ENCODE assay signal across 16 cellular contexts in the genomic region with DNA sequence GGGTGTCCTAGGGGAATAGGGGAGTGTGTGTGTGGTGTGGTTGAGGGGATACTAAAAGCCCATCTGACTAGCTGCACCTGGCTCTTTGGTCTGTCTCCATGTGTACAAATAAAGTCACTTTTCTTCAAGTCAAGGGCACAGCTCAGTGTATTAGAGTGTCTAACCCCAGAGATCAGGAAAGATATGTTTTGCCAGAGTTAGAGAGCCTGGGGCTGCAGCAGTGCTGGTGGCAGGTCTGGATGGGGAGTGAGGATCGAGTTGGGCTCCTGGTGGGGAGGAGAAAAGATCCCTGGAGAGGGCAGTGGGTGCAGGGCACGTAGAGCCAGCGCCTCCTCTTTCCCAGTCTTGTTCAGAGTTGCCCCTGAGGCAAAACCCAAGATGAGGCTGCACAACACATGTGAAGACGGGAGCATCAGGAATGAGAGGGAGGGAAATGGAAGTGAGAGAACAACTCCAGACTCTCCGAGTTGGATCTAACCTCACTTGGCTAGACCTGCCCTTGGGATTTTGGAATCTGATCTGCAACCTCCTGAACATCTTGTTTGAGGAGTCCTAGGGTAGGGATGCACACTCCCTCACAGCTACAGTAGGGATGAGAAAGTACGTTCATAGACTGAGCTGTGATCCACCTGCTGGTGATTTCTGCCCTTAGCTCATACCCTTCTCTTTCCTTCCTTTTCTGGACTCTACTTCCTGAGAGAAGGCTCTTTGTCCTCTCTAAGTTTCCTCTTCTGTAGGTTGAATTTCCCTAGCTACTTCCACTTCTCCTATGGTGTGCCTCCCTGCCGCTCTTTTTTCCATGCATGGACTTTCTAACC.
DNase-seq lines count a peak whose midpoint lies in the region; ATAC-seq, FAIRE-seq and TF ChIP-seq lines count a peak whose summit lies in the region.
"Had no signal": no experiment of that assay in that cellular context is flagged by ENCODE, and none has a peak within 500 bp of the region (broad histone marks: within the 10 kb centered on the region; RNA-seq: fewer than 3 reads in every experiment).

No MANE protein-coding gene starts in this region.

- no peak for ATAC-seq in psoas muscle
- no peak for ATAC-seq in HG03439 (IDR thresholded peaks at IDR 0.05; ENCODE audit: unreplicated experiment)

- H3K4me1 Mint-ChIP-seq in Calu3 (ENCODE audit: low read depth, unreplicated experiment) (no peaks in the 10 kb centered on the region), HFFc6 (ENCODE audit: low read depth) (peaks cover 8% of the 10 kb centered on the region), H9 (peaks cover 6 to 11% of the 10 kb centered on the region in 2 experiments)

- H3K79me1 ChIP-seq in neuronal stem cell (ENCODE audit: low read depth, low read length) (no peaks in the 10 kb centered on the region), H9 (ENCODE audit: insufficient read depth, low read depth, low read length, poor library complexity, severe bottlenecking) (no peaks in the 10 kb centered on the region)

- H3K4ac ChIP-seq in neuronal stem cell (ENCODE audit: low read length), result no peak overlapping the region
- H3K4ac ChIP-seq in H9 (ENCODE audit: low read depth, low read length), result no peak overlapping the region

- peak overlapping the region; percentile 23 for H2AFZ ChIP-seq in neuronal stem cell (ENCODE audit: low read length)
- H2AFZ ChIP-seq in H9 (ENCODE audit: low read length), result no peak overlapping the region
- no peak overlapping the region for H2AFZ ChIP-seq in OCI-LY7 (ENCODE audit: low read length)

- BruUV-seq in Calu3 (replicated peaks; lab: Mats Ljungman, UMichigan), result no TSS peak
- BruUV-seq in OCI-LY7 (replicated peaks; lab: Mats Ljungman, UMichigan), result no TSS peak

- peaks cover 6% of the 10 kb centered on the region for H3K27me3 ChIP-seq in bronchial epithelial cell (ENCODE audit: control insufficient read depth, insufficient read depth, low read length)
- H3K27me3 ChIP-seq in neuronal stem cell (ENCODE audit: control insufficient read depth in 3 of 3, insufficient read depth in 3 of 3, low read depth in 1 of 3, low read length in 3 of 3), result no peaks in the 10 kb centered on the region
- no peaks in the 10 kb centered on the region for H3K27me3 ChIP-seq in H9 (ENCODE audit: insufficient read depth, low read length)
- H3K27me3 ChIP-seq in psoas muscle (ENCODE audit: insufficient read depth in 3 of 3, low read length in 2 of 3), result no peaks in the 10 kb centered on the region

- H3K27ac ChIP-seq in neuronal stem cell (replicated peaks; ENCODE audit: low read length) (no peak overlapping the region), H9 (ENCODE audit: insufficient read length, low read depth, low read length) (no peak overlapping the region), OCI-LY7 (ENCODE audit: low read depth, low read length, poor library complexity, severe bottlenecking) (no peak overlapping the region), psoas muscle (no peak overlapping the region)
- H3K27ac ChIP-seq: lower lobe of right lung had no signal

- H2BK15ac ChIP-seq in neuronal stem cell (ENCODE audit: low read length) (no peak overlapping the region), H9 (ENCODE audit: low read depth, low read length) (no peak overlapping the region)

- H3K9ac ChIP-seq in neuronal stem cell (ENCODE audit: low read depth, low read length, poor library complexity) (no peak overlapping the region), H9 (ENCODE audit: extremely low read depth, insufficient read length, low read length) (no peak overlapping the region)

- no peaks in the 10 kb centered on the region for H3K9me3 Mint-ChIP-seq in Calu3 (ENCODE audit: low read depth, unreplicated experiment)
- H3K9me3 Mint-ChIP-seq in HFFc6, result no peaks in the 10 kb centered on the region
- H3K9me3 Mint-ChIP-seq in H9, result no peaks in the 10 kb centered on the region; a peak in 1 of 5 replicates
- H3K9me3 Mint-ChIP-seq: stimulated activated naive CD8-positive, alpha-beta T cell treated with anti-CD3 and anti-CD28 coated beads, Interleukin-15, Interleukin-2, amounts not matched to agents 100 ng/mL and 50 ng/mL, for 24 hours; T-helper 2 cell treated with Interferon-gamma antibody and Interleukin-4, amounts not matched to agents 5 μg/mL and 100 μg/mL, for 36 hours had no signal

- no peak overlapping the region for H3K56ac ChIP-seq in H9 (ENCODE audit: insufficient read length, low read depth, low read length)

- H4K5ac ChIP-seq in H9 (ENCODE audit: insufficient read length, low read depth, low read length), result no peak overlapping the region

- H2BK5ac ChIP-seq in neuronal stem cell (ENCODE audit: low read length) (no peak overlapping the region), H9 (ENCODE audit: insufficient read length, low read length) (no peak overlapping the region)

- H3K9me3 ChIP-seq in neuronal stem cell (replicated peaks in 1 of 2; ENCODE audit: control insufficient read depth in 2 of 2, insufficient read depth in 1 of 2, low read depth in 1 of 2, low read length in 2 of 2), result no peaks in the 10 kb centered on the region
- no peaks in the 10 kb centered on the region for H3K9me3 ChIP-seq in H9 (ENCODE audit: control insufficient read depth, low read depth, low read length)
- no peaks in the 10 kb centered on the region for H3K9me3 ChIP-seq in OCI-LY7 (ENCODE audit: low read length)
- no peaks in the 10 kb centered on the region for H3K9me3 ChIP-seq in psoas muscle
- H3K9me3 ChIP-seq: lower lobe of right lung had no signal

- no peaks in the 10 kb centered on the region for H3K9me2 ChIP-seq in OCI-LY7 (ENCODE audit: insufficient read depth, low read length)

- CTCF ChIA-PET in Calu3 (lab: Charles Lee), result interaction anchor here (0.7 to 1.4 kb wide), 3 partner anchors 10 to 586 kb away, joined by 3 to 5 read pairs (median 3); no protein-coding TSS in a partner anchor
- CTCF ChIA-PET in OCI-LY7 (lab: Charles Lee; ENCODE audit: unreplicated experiment), result no interaction called here

- peak; percentile 18 for FAIRE-seq in bronchial epithelial cell (lab: Jason Lieb, UNC)

- peaks cover 16 to 24% of the 10 kb centered on the region in 2 donors for H3K4me1 ChIP-seq in neuronal stem cell (ENCODE audit: control insufficient read depth in 2 of 2, insufficient read depth in 1 of 2, low read depth in 1 of 2, low read length in 2 of 2)
- no peaks in the 10 kb centered on the region for H3K4me1 ChIP-seq in H9 (ENCODE audit: insufficient read depth, low read length)
- no peaks in the 10 kb centered on the region for H3K4me1 ChIP-seq in OCI-LY7 (ENCODE audit: insufficient read depth, low read length, poor library complexity, severe bottlenecking)
- H3K4me1 ChIP-seq in psoas muscle, result no peaks in the 10 kb centered on the region
- H3K4me1 ChIP-seq: lower lobe of right lung had no signal

- H4K20me1 ChIP-seq in H9 (ENCODE audit: control insufficient read depth, insufficient read depth, insufficient read length) (no peaks in the 10 kb centered on the region), OCI-LY7 (ENCODE audit: insufficient read depth, low read length) (no peaks in the 10 kb centered on the region)

- H2AK5ac ChIP-seq in neuronal stem cell (ENCODE audit: low read depth, low read length) (no peak overlapping the region), H9 (ENCODE audit: insufficient read length, low read length) (no peak overlapping the region)

- H3K79me2 ChIP-seq in H9 (ENCODE audit: insufficient read depth, low read length) (no peaks in the 10 kb centered on the region), OCI-LY7 (ENCODE audit: insufficient read depth, low read depth, low read length) (no peaks in the 10 kb centered on the region)

- H2BK20ac ChIP-seq in H9 (ENCODE audit: low read depth, low read length, poor library complexity, severe bottlenecking), result no peak overlapping the region

- H3K4me3 Mint-ChIP-seq in Calu3 (ENCODE audit: low read depth, unreplicated experiment) (no peak overlapping the region), HFFc6 (no peak overlapping the region), H9 (no peak overlapping the region)
- H3K4me3 Mint-ChIP-seq: stimulated activated naive CD8-positive, alpha-beta T cell treated with anti-CD3 and anti-CD28 coated beads, Interleukin-15, Interleukin-2, amounts not matched to agents 100 ng/mL and 50 ng/mL, for 24 hours; T-helper 2 cell treated with Interferon-gamma antibody and Interleukin-4, amounts not matched to agents 5 μg/mL and 100 μg/mL, for 36 hours had no signal

- H3K36me3 ChIP-seq in bronchial epithelial cell (ENCODE audit: control insufficient read depth, insufficient read depth, low read length) (no peaks in the 10 kb centered on the region), neuronal stem cell (replicated peaks in 1 of 2; ENCODE audit: control insufficient read depth in 2 of 2, insufficient read depth in 2 of 2, low read length in 2 of 2) (no peaks in the 10 kb centered on the region), OCI-LY7 (ENCODE audit: insufficient read depth, low read length) (no peaks in the 10 kb centered on the region), psoas muscle (ENCODE audit: insufficient read depth in 1 of 2, low read depth in 1 of 2) (no peaks in the 10 kb centered on the region)
- H3K36me3 ChIP-seq: lower lobe of right lung had no signal

- intact Hi-C loops in Calu3 (cut with micrococcal nuclease; ENCODE audit: unreplicated experiment) (loop anchor here (5.0 kb wide), 1 partner anchor 590 kb away; no protein-coding TSS in a partner anchor), OCI-LY7 (cut with micrococcal nuclease; ENCODE audit: unreplicated experiment) (no loop called here), psoas muscle (cut with DNase I) (no loop called here)

- H3K23ac ChIP-seq in neuronal stem cell (ENCODE audit: low read depth, low read length, poor library complexity) (no peak overlapping the region), H9 (ENCODE audit: insufficient read length, low read depth, low read length) (no peak overlapping the region)

- DNase-seq in Calu3 (no peak), HFFc6 (no peak), bronchial epithelial cell (ENCODE audit: low read depth) (no peak), neuronal stem cell (ENCODE audit: low spot score) (no peak), H9 (no peak), OCI-LY7 (ENCODE audit: low spot score) (no peak), psoas muscle (no peak)
- DNase-seq: activated CD8-positive, alpha-beta memory T cell treated with anti-CD3 and anti-CD28 coated beads for 24 hours; activated naive CD4-positive, alpha-beta T cell treated with anti-CD3 and anti-CD28 coated beads, Interleukin-2, amount 50 U/mL, for 16 hours; cortex of kidney; lower lobe of right lung; NCI-H1417; stimulated activated CD4-positive, alpha-beta T cell treated with anti-CD3 and anti-CD28 coated beads, Interleukin-2, amount 100 ng/mL, for 48 hours had no signal

- H3K18ac ChIP-seq in neuronal stem cell (ENCODE audit: low read length) (peak overlapping the region; percentile 23), H9 (ENCODE audit: insufficient read length, low read depth, low read length) (no peak overlapping the region)

- peak; percentile 14 for TF ChIP-seq CTCF in Calu3 (IDR thresholded peaks at IDR 0.05; ENCODE audit: unreplicated experiment)
- TF ChIP-seq CTCF in HFFc6 (IDR thresholded peaks at IDR 0.05), result peak; percentile 59
- TF ChIP-seq CTCF in bronchial epithelial cell (IDR thresholded peaks at IDR 0.05; ENCODE audit: insufficient read depth, low read length, severe bottlenecking), result peak; percentile 29
- TF ChIP-seq CTCF in H9 (conservative IDR thresholded peaks at IDR 0.05), result no peak
- TF ChIP-seq CTCF in OCI-LY7 (conservative IDR thresholded peaks at IDR 0.05; ENCODE audit: low read length), result no peak
- TF ChIP-seq CTCF in psoas muscle (IDR thresholded peaks at IDR 0.05), result no peak

- no peaks in the 10 kb centered on the region for H3K23me2 ChIP-seq in H9 (ENCODE audit: insufficient read length, low read depth, low read length, poor library complexity, severe bottlenecking)

- no peak overlapping the region for H3K4me3 ChIP-seq in bronchial epithelial cell (ENCODE audit: low read depth, low read length)
- no peak overlapping the region for H3K4me3 ChIP-seq in neuronal stem cell (ENCODE audit: low read length in 2 of 2)
- no peak overlapping the region for H3K4me3 ChIP-seq in OCI-LY7 (ENCODE audit: low read depth, low read length, poor library complexity, severe bottlenecking)
- H3K4me3 ChIP-seq in psoas muscle, result no peak overlapping the region
- H3K4me3 ChIP-seq: lower lobe of right lung had no signal

- H3K14ac ChIP-seq in neuronal stem cell (ENCODE audit: low read length) (no peak overlapping the region), H9 (ENCODE audit: insufficient read depth, low read length) (no peak overlapping the region)

- peaks cover 3% of the 10 kb centered on the region for H3K27me3 Mint-ChIP-seq in Calu3 (ENCODE audit: unreplicated experiment)
- H3K27me3 Mint-ChIP-seq in HFFc6 (ENCODE audit: insufficient read depth), result peaks cover 24% of the 10 kb centered on the region
- H3K27me3 Mint-ChIP-seq in H9 (ENCODE audit: low read depth), result no peaks in the 10 kb centered on the region; the same call in none of the 2 replicates
- H3K27me3 Mint-ChIP-seq: stimulated activated naive CD8-positive, alpha-beta T cell treated with anti-CD3 and anti-CD28 coated beads, Interleukin-15, Interleukin-2, amounts not matched to agents 100 ng/mL and 50 ng/mL, for 24 hours had no signal

- H3K27ac Mint-ChIP-seq in Calu3 (ENCODE audit: unreplicated experiment) (no peak overlapping the region), HFFc6 (no peak overlapping the region), H9 (no peak overlapping the region)
- H3K27ac Mint-ChIP-seq: stimulated activated naive CD8-positive, alpha-beta T cell treated with anti-CD3 and anti-CD28 coated beads, Interleukin-15, Interleukin-2, amounts not matched to agents 100 ng/mL and 50 ng/mL, for 24 hours; T-helper 2 cell treated with Interferon-gamma antibody and Interleukin-4, amounts not matched to agents 5 μg/mL and 100 μg/mL, for 36 hours had no signal

- H3K36me3 Mint-ChIP-seq in Calu3 (ENCODE audit: insufficient read depth, unreplicated experiment) (no peaks in the 10 kb centered on the region), HFFc6 (ENCODE audit: low read depth) (no peaks in the 10 kb centered on the region), H9 (ENCODE audit: insufficient read depth in 1 of 3, low read depth in 3 of 3) (no peaks in the 10 kb centered on the region)

- WGBS in neuronal stem cell (ENCODE audit: extremely low coverage in 2 of 2, insufficient read length in 2 of 2, insufficient replicate concordance in 1 of 2), 2 donors, result no CpG with 5 or more reads among the region's 7 CpGs
- WGBS in H9 (ENCODE audit: extremely low coverage, insufficient read length, low lambda C conversion rate), result no CpG with 5 or more reads among the region's 7 CpGs
- 74 to 78% (median 77%) methylated on average over 7 of the region's 7 CpGs for WGBS in psoas muscle, 3 donors

- H4K91ac ChIP-seq in neuronal stem cell (ENCODE audit: low read depth, low read length, poor library complexity) (no peak overlapping the region), H9 (ENCODE audit: insufficient read length, low read depth, low read length) (no peak overlapping the region)

- H3K4me2 ChIP-seq in neuronal stem cell (ENCODE audit: insufficient read depth, low read length, poor library complexity, severe bottlenecking) (no peak overlapping the region), H9 (ENCODE audit: insufficient read depth, insufficient read length, low read length) (no peak overlapping the region), OCI-LY7 (ENCODE audit: low read length) (no peak overlapping the region)

- POLR2A ChIA-PET in OCI-LY7 (lab: Charles Lee), result interaction anchor here (1.1 kb wide), 1 partner anchor 9 kb away, joined by 3 read pairs; no protein-coding TSS in a partner anchor

- no peak overlapping the region for H2BK12ac ChIP-seq in neuronal stem cell (ENCODE audit: low read length)
- H2BK12ac ChIP-seq in H9 (ENCODE audit: insufficient read length, low read depth, low read length), result no peak overlapping the region

- H3T11ph ChIP-seq in H9 (ENCODE audit: low read length), result no peak overlapping the region

- H2BK120ac ChIP-seq in neuronal stem cell (ENCODE audit: low read depth, low read length) (no peak overlapping the region), H9 (ENCODE audit: low read depth, low read length, poor library complexity, severe bottlenecking) (no peak overlapping the region)

- no peak overlapping the region for H4K8ac ChIP-seq in neuronal stem cell (ENCODE audit: low read depth, low read length)
- H4K8ac ChIP-seq in H9 (replicated peaks; ENCODE audit: insufficient read length, low read depth, low read length), result no peak overlapping the region

Comparison
In these comparisons a context has a peak if more than half of its experiments do, and no peak if none do; other contexts are left out.
1. CTCF ChIP-seq: peak in Calu3 (single experiment), HFFc6 (single experiment) and bronchial epithelial cell (single experiment); none in H9 (single experiment), OCI-LY7 (single experiment) and psoas muscle (single experiment).